Comparison of ENCODE assay signal across 9 cellular contexts in genomic region chr12:66132408-66132807, GRCh38. TPM values are rescaled to one million over a fixed set of nuclear protein-coding genes. Genes with fewer than 3 reads are reported as not detected.
DNase-seq lines count a peak whose midpoint lies in the region; ATAC-seq and TF ChIP-seq lines count a peak whose summit lies in the region.
"Had no signal": no experiment of that assay in that cellular context is flagged by ENCODE, and none has a peak within 500 bp of the region (broad histone marks: within the 10 kb centered on the region; RNA-seq: fewer than 3 reads in every experiment).

No MANE protein-coding gene starts in this region.

- no peak for TF ChIP-seq CTCF in kidney epithelial cell (IDR thresholded peaks at IDR 0.05; ENCODE audit: insufficient read depth, low read length, poor library complexity, severe bottlenecking)

- POLR2A ChIA-PET in activated CD4-positive, alpha-beta memory T cell treated with anti-CD3 and anti-CD28 coated beads for 36 hours (lab: Charles Lee) = no interaction called here

- peaks cover 13% of the 10 kb centered on the region for H3K36me3 Mint-ChIP-seq in CD4-positive, CD25-positive, alpha-beta regulatory T cell
- H3K36me3 Mint-ChIP-seq in activated T-helper 2 cell treated with anti-CD3 and anti-CD28 coated beads, Interferon-gamma antibody, Interleukin-2, Interleukin-4, amounts not matched to agents 10 μg/mL and 5 μg/mL and 100 μg/mL, durations not matched to agents 14 hours and 24 hours and 36 hours (ENCODE audit: low read depth) = peaks cover 42% of the 10 kb centered on the region
- H3K36me3 Mint-ChIP-seq in activated CD4-positive, alpha-beta memory T cell treated with anti-CD3 and anti-CD28 coated beads for 36 hours = peaks cover 37% of the 10 kb centered on the region
- peaks cover 56% of the 10 kb centered on the region for H3K36me3 Mint-ChIP-seq in stimulated activated effector memory CD8-positive, alpha-beta T cell treated with anti-CD3 and anti-CD28 coated beads, Interleukin-12 subunit alpha, Interleukin-12 subunit beta, amount 100 ng/mL, for 72 hours

- H3K9me3 ChIP-seq in CD4-positive, CD25-positive, alpha-beta regulatory T cell (ENCODE audit: control insufficient read depth in 2 of 2, low read length in 2 of 2) = no peaks in the 10 kb centered on the region

- H3K27ac ChIP-seq in CD4-positive, CD25-positive, alpha-beta regulatory T cell (ENCODE audit: insufficient read depth, low read length, poor library complexity, severe bottlenecking) = no peak overlapping the region

- H3K27me3 Mint-ChIP-seq in CD4-positive, CD25-positive, alpha-beta regulatory T cell = no peaks in the 10 kb centered on the region
- no peaks in the 10 kb centered on the region for H3K27me3 Mint-ChIP-seq in activated T-helper 2 cell treated with anti-CD3 and anti-CD28 coated beads, Interferon-gamma antibody, Interleukin-2, Interleukin-4, amounts not matched to agents 10 μg/mL and 5 μg/mL and 100 μg/mL, durations not matched to agents 14 hours and 24 hours and 36 hours (ENCODE audit: low read depth)
- H3K27me3 Mint-ChIP-seq in activated CD4-positive, alpha-beta memory T cell treated with anti-CD3 and anti-CD28 coated beads for 36 hours = no peaks in the 10 kb centered on the region

- H3K27ac Mint-ChIP-seq in CD4-positive, CD25-positive, alpha-beta regulatory T cell = peak overlapping the region; percentile 12 to 65 (median 31)
- H3K27ac Mint-ChIP-seq in activated T-helper 2 cell treated with anti-CD3 and anti-CD28 coated beads, Interferon-gamma antibody, Interleukin-2, Interleukin-4, amounts not matched to agents 10 μg/mL and 5 μg/mL and 100 μg/mL, durations not matched to agents 14 hours and 24 hours and 36 hours = no peak overlapping the region
- H3K27ac Mint-ChIP-seq in activated CD4-positive, alpha-beta memory T cell treated with anti-CD3 and anti-CD28 coated beads for 36 hours = no peak overlapping the region
- no peak overlapping the region for H3K27ac Mint-ChIP-seq in stimulated activated effector memory CD8-positive, alpha-beta T cell treated with anti-CD3 and anti-CD28 coated beads, Interleukin-12 subunit alpha, Interleukin-12 subunit beta, amount 100 ng/mL, for 72 hours

- H3K4me1 ChIP-seq in CD4-positive, CD25-positive, alpha-beta regulatory T cell (ENCODE audit: control insufficient read depth, insufficient read depth, low read length, poor library complexity, severe bottlenecking) = peaks cover 34% of the 10 kb centered on the region

- no peak for ATAC-seq in CD4-positive, CD25-positive, alpha-beta regulatory T cell (ENCODE audit: low read depth in 2 of 2)
- ATAC-seq in HG03045 (IDR thresholded peaks at IDR 0.05; ENCODE audit: unreplicated experiment) = no peak
- ATAC-seq in HG02678 (IDR thresholded peaks at IDR 0.05; ENCODE audit: unreplicated experiment) = no peak
- no peak for ATAC-seq in stimulated activated effector memory CD8-positive, alpha-beta T cell treated with anti-CD3 and anti-CD28 coated beads, Interleukin-12 subunit alpha, Interleukin-12 subunit beta, amount 100 ng/mL, for 72 hours

- no peak for DNase-seq in CD4-positive, CD25-positive, alpha-beta regulatory T cell
- DNase-seq in HPDE6-E6E7 (ENCODE audit: extremely low spot score) (peak; percentile 36), kidney epithelial cell (ENCODE audit: low read depth) (peak; percentile 79)
- no peak for DNase-seq in activated T-helper 2 cell treated with anti-CD3 and anti-CD28 coated beads, Interferon-gamma antibody, Interleukin-2, Interleukin-4, amounts not matched to agents 10 μg/mL and 5 μg/mL and 100 μg/mL, durations not matched to agents 14 hours and 24 hours and 36 hours (ENCODE audit: low spot score)
- no peak for DNase-seq in activated CD4-positive, alpha-beta memory T cell treated with anti-CD3 and anti-CD28 coated beads for 36 hours
- DNase-seq in stimulated activated effector memory CD8-positive, alpha-beta T cell treated with anti-CD3 and anti-CD28 coated beads, Interleukin-12 subunit alpha, Interleukin-12 subunit beta, amount 100 ng/mL, for 72 hours (ENCODE audit: low spot score in 2 of 2) = no peak
- DNase-seq: hippocampal formation had no signal

- CTCF ChIA-PET in activated CD4-positive, alpha-beta memory T cell treated with anti-CD3 and anti-CD28 coated beads for 36 hours (lab: Charles Lee) = interaction anchor here (0.7 kb wide), 1 partner anchor 1137 kb away, joined by 3 read pairs; the partner anchor contains the start of gene CAND1

- peaks cover 34 to 56% (median 41%) of the 10 kb centered on the region in 4 donors for H3K4me1 Mint-ChIP-seq in CD4-positive, CD25-positive, alpha-beta regulatory T cell
- peaks cover 28% of the 10 kb centered on the region for H3K4me1 Mint-ChIP-seq in activated T-helper 2 cell treated with anti-CD3 and anti-CD28 coated beads, Interferon-gamma antibody, Interleukin-2, Interleukin-4, amounts not matched to agents 10 μg/mL and 5 μg/mL and 100 μg/mL, durations not matched to agents 14 hours and 24 hours and 36 hours (ENCODE audit: low read depth)
- peaks cover 38% of the 10 kb centered on the region for H3K4me1 Mint-ChIP-seq in activated CD4-positive, alpha-beta memory T cell treated with anti-CD3 and anti-CD28 coated beads for 36 hours (ENCODE audit: low read depth)
- H3K4me1 Mint-ChIP-seq in stimulated activated effector memory CD8-positive, alpha-beta T cell treated with anti-CD3 and anti-CD28 coated beads, Interleukin-12 subunit alpha, Interleukin-12 subunit beta, amount 100 ng/mL, for 72 hours = peaks cover 26% of the 10 kb centered on the region

- H3K4me3 ChIP-seq in CD4-positive, CD25-positive, alpha-beta regulatory T cell (ENCODE audit: low read depth, low read length) = no peak overlapping the region
- no peak overlapping the region for H3K4me3 ChIP-seq in kidney epithelial cell (ENCODE audit: low read depth, low read length)

- intact Hi-C loops in activated T-helper 2 cell treated with anti-CD3 and anti-CD28 coated beads, Interferon-gamma antibody, Interleukin-2, Interleukin-4, amounts not matched to agents 10 μg/mL and 5 μg/mL and 100 μg/mL, durations not matched to agents 14 hours and 24 hours and 36 hours (cut with micrococcal nuclease) = no loop called here
- intact Hi-C loops in activated CD4-positive, alpha-beta memory T cell treated with anti-CD3 and anti-CD28 coated beads for 36 hours (cut with micrococcal nuclease) = loop anchor here (10.0 kb wide), 1 partner anchor 1728 kb away; the partner anchor contains the start of gene XPOT

- H3K27me3 ChIP-seq in CD4-positive, CD25-positive, alpha-beta regulatory T cell (ENCODE audit: control insufficient read depth, insufficient read depth, low read length) = no peaks in the 10 kb centered on the region
- H3K27me3 ChIP-seq in kidney epithelial cell (ENCODE audit: control insufficient read depth, insufficient read depth, low read length) = no peaks in the 10 kb centered on the region

- H3K4me3 Mint-ChIP-seq in CD4-positive, CD25-positive, alpha-beta regulatory T cell = peak overlapping the region in 3 of 4 donors; percentile 35 to 98 (median 87)
- peak overlapping the region; percentile 46 for H3K4me3 Mint-ChIP-seq in activated T-helper 2 cell treated with anti-CD3 and anti-CD28 coated beads, Interferon-gamma antibody, Interleukin-2, Interleukin-4, amounts not matched to agents 10 μg/mL and 5 μg/mL and 100 μg/mL, durations not matched to agents 14 hours and 24 hours and 36 hours (ENCODE audit: low read depth)
- no peak overlapping the region for H3K4me3 Mint-ChIP-seq in activated CD4-positive, alpha-beta memory T cell treated with anti-CD3 and anti-CD28 coated beads for 36 hours
- H3K4me3 Mint-ChIP-seq in stimulated activated effector memory CD8-positive, alpha-beta T cell treated with anti-CD3 and anti-CD28 coated beads, Interleukin-12 subunit alpha, Interleukin-12 subunit beta, amount 100 ng/mL, for 72 hours = no peak overlapping the region

- H3K36me3 ChIP-seq in CD4-positive, CD25-positive, alpha-beta regulatory T cell (ENCODE audit: control insufficient read depth, insufficient read depth, low read length) = peaks cover 26% of the 10 kb centered on the region
- H3K36me3 ChIP-seq in kidney epithelial cell (ENCODE audit: control insufficient read depth, insufficient read depth, low read length) = no peaks in the 10 kb centered on the region

- no peaks in the 10 kb centered on the region for H3K9me3 Mint-ChIP-seq in CD4-positive, CD25-positive, alpha-beta regulatory T cell
- no peaks in the 10 kb centered on the region for H3K9me3 Mint-ChIP-seq in activated T-helper 2 cell treated with anti-CD3 and anti-CD28 coated beads, Interferon-gamma antibody, Interleukin-2, Interleukin-4, amounts not matched to agents 10 μg/mL and 5 μg/mL and 100 μg/mL, durations not matched to agents 14 hours and 24 hours and 36 hours
- H3K9me3 Mint-ChIP-seq in activated CD4-positive, alpha-beta memory T cell treated with anti-CD3 and anti-CD28 coated beads for 36 hours = no peaks in the 10 kb centered on the region
- no peaks in the 10 kb centered on the region for H3K9me3 Mint-ChIP-seq in stimulated activated effector memory CD8-positive, alpha-beta T cell treated with anti-CD3 and anti-CD28 coated beads, Interleukin-12 subunit alpha, Interleukin-12 subunit beta, amount 100 ng/mL, for 72 hours

RNA-seq across cellular contexts. Expression of gene LLPH, which starts 1.9 kb away (rescaled TPM):
- 32.9 TPM for total RNA-seq in CD4-positive, CD25-positive, alpha-beta regulatory T cell
- polyA plus RNA-seq in CD4-positive, CD25-positive, alpha-beta regulatory T cell = 10 to 100 TPM; 31.2 to 52.4 (median 40.3) TPM
- total RNA-seq in activated T-helper 2 cell treated with anti-CD3 and anti-CD28 coated beads, Interferon-gamma antibody, Interleukin-2, Interleukin-4, amounts not matched to agents 10 μg/mL and 5 μg/mL and 100 μg/mL, durations not matched to agents 14 hours and 24 hours and 36 hours = 31.0 and 33.7 TPM in 2 replicates
- total RNA-seq in kidney epithelial cell = 9.0 and 23.6 TPM in 2 replicates
- 10 to 100 TPM; 29.1 to 31.2 TPM for total RNA-seq in activated CD4-positive, alpha-beta memory T cell treated with anti-CD3 and anti-CD28 coated beads for 36 hours

RNA-seq across cellular contexts. Expression of gene TMBIM4, which starts 37.4 kb away (rescaled TPM):
- 51.1 TPM for total RNA-seq in CD4-positive, CD25-positive, alpha-beta regulatory T cell
- 100 to 1,000 TPM; 313 to 470 (median 385) TPM for polyA plus RNA-seq in CD4-positive, CD25-positive, alpha-beta regulatory T cell
- total RNA-seq in activated T-helper 2 cell treated with anti-CD3 and anti-CD28 coated beads, Interferon-gamma antibody, Interleukin-2, Interleukin-4, amounts not matched to agents 10 μg/mL and 5 μg/mL and 100 μg/mL, durations not matched to agents 14 hours and 24 hours and 36 hours = 62.4 and 75.0 TPM in 2 replicates
- total RNA-seq in kidney epithelial cell = 86.8 and 112 TPM in 2 replicates
- 10 to 100 TPM; 63.7 to 66.7 TPM for total RNA-seq in activated CD4-positive, alpha-beta memory T cell treated with anti-CD3 and anti-CD28 coated beads for 36 hours

RNA-seq across cellular contexts. Expression of gene IRAK3, which starts 56.6 kb away (rescaled TPM):
- 3.6 TPM for total RNA-seq in CD4-positive, CD25-positive, alpha-beta regulatory T cell
- polyA plus RNA-seq in CD4-positive, CD25-positive, alpha-beta regulatory T cell = 1 to 10 TPM in 2 of 4 donors, under 1 TPM in 2; 0.23 to 1.6 (median 1.1) TPM
- total RNA-seq in activated T-helper 2 cell treated with anti-CD3 and anti-CD28 coated beads, Interferon-gamma antibody, Interleukin-2, Interleukin-4, amounts not matched to agents 10 μg/mL and 5 μg/mL and 100 μg/mL, durations not matched to agents 14 hours and 24 hours and 36 hours = 0.91 and 1.2 TPM in 2 replicates
- 2.3 and 3.0 TPM in 2 replicates for total RNA-seq in kidney epithelial cell
- total RNA-seq in activated CD4-positive, alpha-beta memory T cell treated with anti-CD3 and anti-CD28 coated beads for 36 hours = under 1 TPM; 0.45 to 0.46 TPM

Comparison
In these comparisons a context has a peak if more than half of its experiments do, and no peak if none do; other contexts are left out.
1. DNase-seq: peak in HPDE6-E6E7 (single experiment) and kidney epithelial cell (single experiment); none in CD4-positive, CD25-positive, alpha-beta regulatory T cell (0 of 3), activated T-helper 2 cell treated with anti-CD3 and anti-CD28 coated beads, Interferon-gamma antibody, Interleukin-2, Interleukin-4, amounts not matched to agents 10 μg/mL and 5 μg/mL and 100 μg/mL, durations not matched to agents 14 hours and 24 hours and 36 hours (single experiment), activated CD4-positive, alpha-beta memory T cell treated with anti-CD3 and anti-CD28 coated beads for 36 hours (single experiment) and stimulated activated effector memory CD8-positive, alpha-beta T cell treated with anti-CD3 and anti-CD28 coated beads, Interleukin-12 subunit alpha, Interleukin-12 subunit beta, amount 100 ng/mL, for 72 hours (0 of 2).
2. H3K27ac Mint-ChIP-seq: peak in CD4-positive, CD25-positive, alpha-beta regulatory T cell (3 of 3); none in activated T-helper 2 cell treated with anti-CD3 and anti-CD28 coated beads, Interferon-gamma antibody, Interleukin-2, Interleukin-4, amounts not matched to agents 10 μg/mL and 5 μg/mL and 100 μg/mL, durations not matched to agents 14 hours and 24 hours and 36 hours (single experiment), activated CD4-positive, alpha-beta memory T cell treated with anti-CD3 and anti-CD28 coated beads for 36 hours (single experiment) and stimulated activated effector memory CD8-positive, alpha-beta T cell treated with anti-CD3 and anti-CD28 coated beads, Interleukin-12 subunit alpha, Interleukin-12 subunit beta, amount 100 ng/mL, for 72 hours (single experiment).
3. H3K4me3 Mint-ChIP-seq: peak in CD4-positive, CD25-positive, alpha-beta regulatory T cell (3 of 4) and activated T-helper 2 cell treated with anti-CD3 and anti-CD28 coated beads, Interferon-gamma antibody, Interleukin-2, Interleukin-4, amounts not matched to agents 10 μg/mL and 5 μg/mL and 100 μg/mL, durations not matched to agents 14 hours and 24 hours and 36 hours (single experiment); none in activated CD4-positive, alpha-beta memory T cell treated with anti-CD3 and anti-CD28 coated beads for 36 hours (single experiment) and stimulated activated effector memory CD8-positive, alpha-beta T cell treated with anti-CD3 and anti-CD28 coated beads, Interleukin-12 subunit alpha, Interleukin-12 subunit beta, amount 100 ng/mL, for 72 hours (single experiment).